Comparison of ENCODE assay signal across 1 cellular context in the genomic region with DNA sequence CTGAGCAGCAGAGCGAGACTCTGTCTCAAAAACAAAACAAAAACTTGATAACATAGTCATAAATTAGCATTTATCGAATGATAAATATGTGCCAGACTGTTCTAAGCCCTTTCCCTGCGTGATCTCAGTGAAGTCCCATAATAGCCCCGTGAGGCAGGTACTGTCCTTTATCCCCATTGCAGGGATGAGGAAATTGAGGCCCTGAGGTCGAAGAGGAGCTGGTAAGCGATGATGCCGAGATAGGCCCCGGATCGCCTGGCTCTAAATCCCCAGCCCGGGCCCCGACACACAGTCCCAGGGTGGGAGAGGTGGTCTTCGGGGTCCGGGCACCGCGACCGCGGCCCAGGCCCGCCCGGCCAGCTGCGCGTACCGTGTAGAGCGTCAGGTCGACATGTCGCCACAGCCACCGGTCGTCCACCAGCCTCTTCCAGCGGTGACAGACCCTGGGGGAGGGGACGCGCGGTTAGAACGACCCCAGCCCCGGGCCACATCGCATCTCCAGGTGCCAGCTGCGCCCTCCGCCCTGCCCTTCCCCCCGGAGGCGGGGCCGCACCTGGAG.
TF ChIP-seq lines count a peak whose summit lies in the region.

No MANE protein-coding gene starts in this region.

TF ChIP-seq in liver, 16 proteins besides CTCF, POLR2A, EP300 and RAD21 (continued from another document):
- TF ChIP-seq, protein P1, sequence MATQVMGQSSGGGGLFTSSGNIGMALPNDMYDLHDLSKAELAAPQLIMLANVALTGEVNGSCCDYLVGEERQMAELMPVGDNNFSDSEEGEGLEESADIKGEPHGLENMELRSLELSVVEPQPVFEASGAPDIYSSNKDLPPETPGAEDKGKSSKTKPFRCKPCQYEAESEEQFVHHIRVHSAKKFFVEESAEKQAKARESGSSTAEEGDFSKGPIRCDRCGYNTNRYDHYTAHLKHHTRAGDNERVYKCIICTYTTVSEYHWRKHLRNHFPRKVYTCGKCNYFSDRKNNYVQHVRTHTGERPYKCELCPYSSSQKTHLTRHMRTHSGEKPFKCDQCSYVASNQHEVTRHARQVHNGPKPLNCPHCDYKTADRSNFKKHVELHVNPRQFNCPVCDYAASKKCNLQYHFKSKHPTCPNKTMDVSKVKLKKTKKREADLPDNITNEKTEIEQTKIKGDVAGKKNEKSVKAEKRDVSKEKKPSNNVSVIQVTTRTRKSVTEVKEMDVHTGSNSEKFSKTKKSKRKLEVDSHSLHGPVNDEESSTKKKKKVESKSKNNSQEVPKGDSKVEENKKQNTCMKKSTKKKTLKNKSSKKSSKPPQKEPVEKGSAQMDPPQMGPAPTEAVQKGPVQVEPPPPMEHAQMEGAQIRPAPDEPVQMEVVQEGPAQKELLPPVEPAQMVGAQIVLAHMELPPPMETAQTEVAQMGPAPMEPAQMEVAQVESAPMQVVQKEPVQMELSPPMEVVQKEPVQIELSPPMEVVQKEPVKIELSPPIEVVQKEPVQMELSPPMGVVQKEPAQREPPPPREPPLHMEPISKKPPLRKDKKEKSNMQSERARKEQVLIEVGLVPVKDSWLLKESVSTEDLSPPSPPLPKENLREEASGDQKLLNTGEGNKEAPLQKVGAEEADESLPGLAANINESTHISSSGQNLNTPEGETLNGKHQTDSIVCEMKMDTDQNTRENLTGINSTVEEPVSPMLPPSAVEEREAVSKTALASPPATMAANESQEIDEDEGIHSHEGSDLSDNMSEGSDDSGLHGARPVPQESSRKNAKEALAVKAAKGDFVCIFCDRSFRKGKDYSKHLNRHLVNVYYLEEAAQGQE (IDR thresholded peaks at IDR 0.05): no peak
- TF ChIP-seq NR2F2 (IDR thresholded peaks at IDR 0.05) (no peak), MAX (IDR thresholded peaks at IDR 0.05) (no peak), HNF4A (conservative IDR thresholded peaks at IDR 0.05) (no peak), FOXA1 (IDR thresholded peaks at IDR 0.05) (no peak), JUND (IDR thresholded peaks at IDR 0.05) (no peak)
